In the genomic region with DNA sequence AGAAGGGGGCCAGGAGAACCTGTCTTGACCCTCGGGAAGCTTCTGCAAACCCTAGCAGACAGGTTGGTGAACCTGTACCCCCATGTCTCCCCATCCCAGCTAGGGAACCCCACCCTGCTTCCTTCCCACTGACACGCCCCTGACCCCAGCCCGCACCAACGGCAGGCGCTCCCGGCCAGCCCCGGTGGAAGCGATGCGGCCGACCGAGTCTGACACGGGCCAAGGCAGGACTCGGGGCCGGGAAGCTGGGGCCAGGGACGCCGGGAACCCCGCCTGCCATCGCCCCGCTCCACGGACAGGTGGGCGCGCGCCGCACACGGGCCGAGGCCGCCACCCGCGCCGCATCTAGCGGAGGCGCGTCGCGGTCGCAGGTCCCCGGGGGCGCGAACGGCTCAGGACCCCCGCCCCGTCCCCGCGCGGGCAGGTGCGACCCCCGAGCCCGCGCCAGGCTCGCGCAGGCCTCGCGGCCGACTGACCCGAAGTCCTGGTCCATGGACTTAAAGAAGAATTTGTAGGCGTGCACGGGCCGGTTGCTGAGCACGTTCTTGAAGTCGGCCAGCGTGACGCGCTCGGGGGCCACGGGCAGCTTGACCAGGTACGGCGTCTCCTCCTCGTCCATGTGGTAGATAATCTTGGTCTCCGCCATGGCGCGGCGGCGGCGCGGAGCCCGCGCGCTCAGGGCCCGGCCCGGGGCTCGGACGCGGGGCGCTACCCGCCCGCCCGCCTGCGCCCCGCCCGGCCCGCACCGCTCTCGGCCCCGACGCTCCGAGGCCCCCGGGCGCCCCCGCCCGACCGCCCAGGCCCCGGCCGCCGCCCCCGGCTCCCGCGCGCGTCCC, we compare ENCODE assay signal across 8 cellular contexts. TPM values are rescaled to one million over a fixed set of nuclear protein-coding genes. Genes with fewer than 3 reads are reported as not detected.
A peak's percentile ranks its signal among the peaks of the same experiment; 100 is the strongest.
DNase-seq lines count a peak whose midpoint lies in the region; ATAC-seq and TF ChIP-seq lines count a peak whose summit lies in the region.

No MANE protein-coding gene starts in this region.

- no peaks in the 10 kb centered on the region for H3K27me3 Mint-ChIP-seq in Caco-2 (ENCODE audit: insufficient read depth, unreplicated experiment)

- H3K9ac ChIP-seq in colonic mucosa (ENCODE audit: low read depth in 2 of 2, low read length in 2 of 2) (peak overlapping the region; percentile 92 to 94), mucosa of stomach (ENCODE audit: low read length) (peak overlapping the region; percentile 72)

- intact Hi-C loops in Caco-2 (cut with micrococcal nuclease; ENCODE audit: unreplicated experiment) (loop anchor here (10.0 kb wide), 1 partner anchor 156 kb away; no protein-coding TSS in a partner anchor), colonic mucosa (cut with DNase I) (no loop called here)

- H3K4me3 Mint-ChIP-seq in Caco-2 (ENCODE audit: unreplicated experiment): peak overlapping the region; percentile 70

- H3K9me3 ChIP-seq in Caco-2 (no peaks in the 10 kb centered on the region), colonic mucosa (no peaks in the 10 kb centered on the region), mucosa of stomach (ENCODE audit: control insufficient read depth, low read length) (no peaks in the 10 kb centered on the region)

- no peak overlapping the region for H3K27ac Mint-ChIP-seq in Caco-2 (ENCODE audit: unreplicated experiment)

- BruUV-seq in Caco-2 (replicated peaks; lab: Mats Ljungman, UMichigan): no TSS peak

- peak; percentile 33 for ATAC-seq in GM21737 (IDR thresholded peaks at IDR 0.05; ENCODE audit: unreplicated experiment)

- H3K27ac ChIP-seq in colonic mucosa: peak overlapping the region; percentile 79

- H3K4me1 Mint-ChIP-seq in Caco-2 (ENCODE audit: low read depth, unreplicated experiment): no peaks in the 10 kb centered on the region

- CTCF ChIA-PET in Caco-2 (lab: Charles Lee): interaction anchor here (0.9 to 1.3 kb wide), 2 partner anchors 27 to 44 kb away, joined by 3 to 4 read pairs; no protein-coding TSS in a partner anchor

- in situ Hi-C loops in KBM-7 (cut with MboI; ENCODE audit: low pct_unique_long_range_greater_than_20kb, low sequenced_read_pairs): no loop called here

- TF ChIP-seq CTCF in Caco-2 (IDR thresholded peaks at IDR 0.05; ENCODE audit: insufficient read depth in 1 of 2, low read depth in 1 of 2, low read length in 1 of 2, severe bottlenecking in 1 of 2, unreplicated experiment in 1 of 2) (no peak), colonic mucosa (IDR thresholded peaks at IDR 0.05) (no peak)

- DNase-seq in Caco-2 (peak in 1 of 2 experiments; percentile 45), NCI-H2227 (lab: John Stamatoyannopoulos, UW; ENCODE audit: unreplicated experiment) (peak; percentile 59), colonic mucosa (no peak), KBM-7 (no peak), NCI-H1436 treated with DMSO at 0.1 percent for 48 hours (lab: John Stamatoyannopoulos, UW) (no peak), cortex of kidney (lab: John Stamatoyannopoulos, UW) (no peak)

- H3K4me3 ChIP-seq in Caco-2 (ENCODE audit: low read depth, low read length) (peak overlapping the region; percentile 79), colonic mucosa (peak overlapping the region; percentile 41), mucosa of stomach (ENCODE audit: low read length) (peak overlapping the region; percentile 60)

- H3K36me3 Mint-ChIP-seq in Caco-2 (ENCODE audit: insufficient read depth, unreplicated experiment): peaks cover 8% of the 10 kb centered on the region

- H3K36me3 ChIP-seq in Caco-2 (ENCODE audit: control insufficient read depth, insufficient read depth, low read length) (no peaks in the 10 kb centered on the region; the same call in 1 of the 2 replicates), colonic mucosa (no peaks in the 10 kb centered on the region), mucosa of stomach (ENCODE audit: control insufficient read depth, insufficient read depth, low read length) (no peaks in the 10 kb centered on the region)

- POLR2A ChIA-PET in Caco-2 (lab: Charles Lee): interaction anchor here (0.9 kb wide), 1 partner anchor 27 kb away, joined by 4 read pairs; a partner anchor contains a TSS

- no peaks in the 10 kb centered on the region for H3K9me3 Mint-ChIP-seq in Caco-2 (ENCODE audit: unreplicated experiment)

- H3K4me1 ChIP-seq in Caco-2 (peaks cover 16% of the 10 kb centered on the region), colonic mucosa (peaks cover 17% of the 10 kb centered on the region), mucosa of stomach (ENCODE audit: control insufficient read depth, insufficient read depth, low read length) (peaks cover 50% of the 10 kb centered on the region)

- H3K27me3 ChIP-seq in Caco-2 (replicated peaks; ENCODE audit: control insufficient read depth, insufficient read depth, low read length) (no peaks in the 10 kb centered on the region), colonic mucosa (peaks cover 6% of the 10 kb centered on the region), mucosa of stomach (ENCODE audit: control insufficient read depth, insufficient read depth, low read length) (peaks cover 20% of the 10 kb centered on the region)

RNA-seq across cellular contexts. Expression of a gene that starts 0.6 kb away (rescaled TPM):
- 40.6 and 43.0 TPM in 2 replicates for total RNA-seq in Caco-2 (2022)
- total RNA-seq in colonic mucosa: 10 to 100 TPM; 49.9 to 71.3 TPM

RNA-seq across cellular contexts. Expression of a gene that starts 9.7 kb away (rescaled TPM):
- total RNA-seq in Caco-2 (2022) (4.9 and 5.0 TPM in 2 replicates), colonic mucosa (10 to 100 TPM in 1 of 2 donors, 1 to 10 TPM in 1; 5.9 to 14.0 TPM)

RNA-seq across cellular contexts. Expression of a gene that starts 17.6 kb away (rescaled TPM):
- total RNA-seq in Caco-2 (2022) (0.09 and 0.29 TPM in 2 replicates), colonic mucosa (under 1 TPM; 0.24 to 0.57 TPM)

RNA-seq across cellular contexts. Expression of a gene that starts 24.0 kb away (rescaled TPM):
- total RNA-seq in Caco-2 (2022) (16.2 and 16.8 TPM in 2 replicates), colonic mucosa (10 to 100 TPM; 45.4 to 60.2 TPM)

RNA-seq across cellular contexts. Expression of a gene that starts 24.2 kb away (rescaled TPM):
- total RNA-seq in Caco-2 (2022) (103 and 115 TPM in 2 replicates), colonic mucosa (100 to 1,000 TPM in 1 of 2 donors, 10 to 100 TPM in 1; 70.6 to 126 TPM)
